28 cellular contexts compared by ENCODE assay signal in genomic region chr6:159513914-159514313, GRCh38.
"Had no signal": no experiment of that assay in that cellular context is flagged by ENCODE, and none has a peak within 500 bp of the region (broad histone marks: within the 10 kb centered on the region; RNA-seq: fewer than 3 reads in every experiment).

No MANE protein-coding gene starts in this region.

- H3K36me3 ChIP-seq: ovary, right lobe of liver, sigmoid colon, spleen, thoracic aorta, thyroid gland, tibial nerve, upper lobe of left lung had no signal

- H3K27ac ChIP-seq: ovary, parathyroid adenoma, psoas muscle, right lobe of liver, sigmoid colon, skin epidermis, spleen, thoracic aorta, thyroid gland, tibial nerve, upper lobe of left lung had no signal

- H3K9ac ChIP-seq: parathyroid adenoma had no signal

- H3K4me3 ChIP-seq: ovary, psoas muscle, right lobe of liver, sigmoid colon, skin epidermis, smooth muscle cell, spleen, thoracic aorta, thyroid gland, tibial nerve, upper lobe of left lung had no signal

- DNase-seq: naive B cell; naive thymus-derived CD8-positive, alpha-beta T cell; nephron progenitor cell; occipital lobe; ovary; posterior cingulate gyrus; psoas muscle; right cardiac atrium; right lobe of liver; sigmoid colon; spleen; stimulated activated CD4-positive, alpha-beta T cell treated with anti-CD3 and anti-CD28 coated beads, Interleukin-12 subunit alpha, Interleukin-12 subunit beta, amount 100 ng/mL, for 4 hours; stimulated activated CD4-positive, alpha-beta T cell treated with anti-CD3 and anti-CD28 coated beads, Interleukin-1b, Interleukin-23, amount 100 ng/mL, for 48 hours; stimulated activated CD4-positive, alpha-beta T cell treated with anti-CD3 and anti-CD28 coated beads, Interleukin-4, amount 100 ng/mL, for 1 hour; stimulated activated CD4-positive, alpha-beta T cell treated with anti-CD3 and anti-CD28 coated beads, Interleukin-4, amount 100 ng/mL, for 4 hours; stimulated activated CD8-positive, alpha-beta memory T cell treated with anti-CD3 and anti-CD28 coated beads, Interleukin-4, amount 100 ng/mL, for 48 hours; stimulated activated naive CD4-positive, alpha-beta T cell; stimulated activated naive CD8-positive, alpha-beta T cell treated with anti-CD3 and anti-CD28 coated beads, Interleukin-15, amount 100 ng/mL, for 72 hours; stimulated activated naive CD8-positive, alpha-beta T cell treated with anti-CD3 and anti-CD28 coated beads, Interleukin-15, Interleukin-2, amounts not matched to agents 100 U/mL and 50 U/mL, for 24 hours; substantia nigra; thyroid gland; trophoblast cell; upper lobe of left lung had no signal

- H2AFZ ChIP-seq: parathyroid adenoma had no signal

- H3K9me3 ChIP-seq: ovary, sigmoid colon, thyroid gland, upper lobe of left lung had no signal

- H3K4me1 ChIP-seq: parathyroid adenoma, psoas muscle, right lobe of liver, sigmoid colon, spleen, thyroid gland, tibial nerve, upper lobe of left lung had no signal

- H3K79me2 ChIP-seq: parathyroid adenoma had no signal

- H3K4me2 ChIP-seq: smooth muscle cell had no signal

- H3K27me3 ChIP-seq: ovary, right lobe of liver, sigmoid colon, thyroid gland, tibial nerve, upper lobe of left lung had no signal
